In genomic region chr21:45854702-45855247, GRCh38 we compare ENCODE assay signal across 27 cellular contexts.
DNase-seq lines count a peak whose midpoint lies in the region; ATAC-seq, FAIRE-seq and TF ChIP-seq lines count a peak whose summit lies in the region.
"Had no signal": no experiment of that assay in that cellular context is flagged by ENCODE, and none has a peak within 500 bp of the region (broad histone marks: within the 10 kb centered on the region; RNA-seq: fewer than 3 reads in every experiment).

No MANE protein-coding gene starts in this region.

- POLR2A ChIA-PET in RWPE1 (lab: Yijun Ruan, JAX; ENCODE audit: low non-redundant PET) = no interaction called here

- H3K4me3 ChIP-seq in coronary artery = no peak overlapping the region
- no peak overlapping the region for H3K4me3 ChIP-seq in right cardiac atrium (ENCODE audit: low read length)
- H3K4me3 ChIP-seq: A549; BLaER1 treated with 17β-estradiol and CSF1 and Interleukin-3, amounts not matched to agents 10 nM and 100 nM; GM23248; left ventricle myocardium inferior; PC-9; SJCRH30; tibial artery had no signal

- no peak for ATAC-seq in right cardiac atrium
- ATAC-seq: A549; activated naive CD8-positive, alpha-beta T cell treated with anti-CD3 and anti-CD28 coated beads, Interleukin-2, amount 50 U/mL, for 24 hours; HepG2 had no signal

- intact Hi-C loops in right cardiac atrium (cut with DNase I) = no loop called here

- FAIRE-seq in frontal cortex (lab: Jason Lieb, UNC) = no peak
- FAIRE-seq: A549, endothelial cell of umbilical vein, HepG2 had no signal

- DNase-seq in activated T-cell treated with anti-CD3 and anti-CD28 coated beads, Interleukin-2, amount 50 U/mL, for 1 hour = peak; percentile 3
- DNase-seq in activated T-cell treated with anti-CD3 and anti-CD28 coated beads, Interleukin-2, amount 50 U/mL, for 48 hours = no peak
- peak; percentile 26 for DNase-seq in coronary artery (ENCODE audit: low spot score)
- DNase-seq in mesenteric fat pad (ENCODE audit: low spot score) = peak; percentile 57
- DNase-seq in middle frontal gyrus (ENCODE audit: extremely low spot score, low spot score) = no peak
- DNase-seq in right cardiac atrium = no peak
- DNase-seq in RWPE1 (ENCODE audit: low spot score) = no peak
- DNase-seq in frontal cortex (ENCODE audit: low spot score in 2 of 2) = no peak
- DNase-seq: activated CD4-positive, alpha-beta T cell treated with anti-CD3 and anti-CD28 coated beads, Interleukin-2, amount 10 ng/mL, durations not matched to agents 24 days and 14 days; activated gamma-delta T cell; activated naive CD8-positive, alpha-beta T cell treated with anti-CD3 and anti-CD28 coated beads, Interleukin-2, amount 50 U/mL, for 24 hours; GM23248; left ventricle myocardium inferior; NCI-H1092; NCI-H2081; NCI-H446 treated with DMSO at 0.1 percent for 48 hours; PC-9; SJCRH30; stimulated activated CD4-positive, alpha-beta T cell treated with anti-CD3 and anti-CD28 coated beads, Interleukin-2, amount 100 ng/mL, for 48 hours; T-helper 1 cell; tibial artery had no signal

- 56% methylated on average over 12 of the region's 12 CpGs for WGBS in right cardiac atrium

- H3K4me1 ChIP-seq in right cardiac atrium (ENCODE audit: control insufficient read depth, insufficient read depth, low read length) = no peaks in the 10 kb centered on the region
- H3K4me1 ChIP-seq: A549, left ventricle myocardium inferior, tibial artery had no signal

- H3K9me3 ChIP-seq in right cardiac atrium (ENCODE audit: control insufficient read depth, low read length) = no peaks in the 10 kb centered on the region
- H3K9me3 ChIP-seq: A549, left ventricle myocardium inferior, neutrophil, SJCRH30, tibial artery had no signal

- H3K27ac ChIP-seq in coronary artery (no peak overlapping the region), right cardiac atrium (ENCODE audit: low read length) (no peak overlapping the region), RWPE1 (no peak overlapping the region)
- H3K27ac ChIP-seq: A549; BLaER1 treated with 17β-estradiol and CSF1 and Interleukin-3, amounts not matched to agents 10 nM and 100 nM; GM23248; HL-60; left ventricle myocardium inferior; neutrophil; PC-9; SJCRH30; tibial artery had no signal

- CTCF ChIA-PET in RWPE1 (lab: Yijun Ruan, JAX) = interaction anchor here (0.6 to 0.7 kb wide), 2 partner anchors 34 to 305 kb away, joined by 3 read pairs; no protein-coding TSS in a partner anchor

- TF ChIP-seq CTCF in coronary artery (IDR thresholded peaks at IDR 0.05) (no peak), RWPE1 (conservative IDR thresholded peaks at IDR 0.05; ENCODE audit: low read depth) (no peak)

- H3K27me3 ChIP-seq in right cardiac atrium (ENCODE audit: control insufficient read depth, insufficient read depth) = no peaks in the 10 kb centered on the region
- H3K27me3 ChIP-seq: BLaER1 treated with 17β-estradiol and CSF1 and Interleukin-3, amounts not matched to agents 10 nM and 100 nM; neutrophil had no signal

Comparison
In these comparisons a context has a peak if more than half of its experiments do, and no peak if none do; other contexts are left out.
1. DNase-seq: peak in activated T-cell treated with anti-CD3 and anti-CD28 coated beads, Interleukin-2, amount 50 U/mL, for 1 hour (single experiment), coronary artery (single experiment) and mesenteric fat pad (single experiment); none in activated T-cell treated with anti-CD3 and anti-CD28 coated beads, Interleukin-2, amount 50 U/mL, for 48 hours (0 of 2), middle frontal gyrus (single experiment), right cardiac atrium (0 of 3), RWPE1 (single experiment) and frontal cortex (0 of 2).